22 cellular contexts compared by ENCODE assay signal in genomic region chr5:56580864-56581263, GRCh38.
DNase-seq lines count a peak whose midpoint lies in the region; ATAC-seq and TF ChIP-seq lines count a peak whose summit lies in the region.
"Had no signal": no experiment of that assay in that cellular context is flagged by ENCODE, and none has a peak within 500 bp of the region (broad histone marks: within the 10 kb centered on the region; RNA-seq: fewer than 3 reads in every experiment).

No MANE protein-coding gene starts in this region.

- DNase-seq in memory B cell (ENCODE audit: low spot score in 2 of 2) (no peak), endothelial cell (ENCODE audit: low spot score) (no peak), germinal center (ENCODE audit: low spot score) (no peak)
- DNase-seq: AML-193, DMS53, GDM1, KBM-7, MM.1S, NCI-H1105, NCI-H1694 treated with DMSO at 0.1 percent for 48 hours, NCI-H446 treated with DMSO at 0.1 percent for 48 hours, NCI-H526 treated with DMSO at 0.1 percent for 48 hours, SIG-M5 had no signal

- H3K36me3 ChIP-seq in BLaER1 (no peaks in the 10 kb centered on the region), OCI-LY3 (replicated peaks; ENCODE audit: low read depth, low read length) (no peaks in the 10 kb centered on the region)

- H3K36me3 Mint-ChIP-seq in memory B cell: peaks cover 4% of the 10 kb centered on the region
- H3K36me3 Mint-ChIP-seq in endothelial cell (ENCODE audit: low read depth, unreplicated experiment): no peaks in the 10 kb centered on the region

- no peaks in the 10 kb centered on the region for H3K27me3 Mint-ChIP-seq in memory B cell
- no peaks in the 10 kb centered on the region for H3K27me3 Mint-ChIP-seq in endothelial cell (ENCODE audit: unreplicated experiment)

- H3K27me3 ChIP-seq in BLaER1 (no peaks in the 10 kb centered on the region), OCI-LY3 (ENCODE audit: low read depth, low read length) (no peaks in the 10 kb centered on the region)

- H3K9ac ChIP-seq in BLaER1 (no peak overlapping the region), OCI-LY3 (ENCODE audit: low read length) (no peak overlapping the region)

- H3K4me3 Mint-ChIP-seq in memory B cell (no peak overlapping the region), endothelial cell (ENCODE audit: unreplicated experiment) (no peak overlapping the region)
- H3K4me3 Mint-ChIP-seq: T-helper 2 cell treated with Interferon-gamma antibody and Interleukin-4, amounts not matched to agents 5 μg/mL and 100 μg/mL, for 36 hours had no signal

- TF ChIP-seq CTCF in OCI-LY3 (IDR thresholded peaks at IDR 0.05; ENCODE audit: low read depth, low read length): no peak
- TF ChIP-seq CTCF in endothelial cell (IDR thresholded peaks at IDR 0.05; ENCODE audit: unreplicated experiment): no peak

- no peaks in the 10 kb centered on the region for H4K20me1 ChIP-seq in BLaER1
- H4K20me1 ChIP-seq in OCI-LY3 (ENCODE audit: insufficient read depth, low read length): no peaks in the 10 kb centered on the region

- H3K27ac Mint-ChIP-seq in memory B cell (peak overlapping the region; percentile 1), endothelial cell (ENCODE audit: unreplicated experiment) (no peak overlapping the region)
- H3K27ac Mint-ChIP-seq: T-helper 2 cell treated with Interferon-gamma antibody and Interleukin-4, amounts not matched to agents 5 μg/mL and 100 μg/mL, for 36 hours had no signal

- ATAC-seq in GM19324 (IDR thresholded peaks at IDR 0.05; ENCODE audit: low FRiP score, unreplicated experiment) (peak; percentile 48), memory B cell (ENCODE audit: low read depth) (peak; percentile 60), HG03469 (IDR thresholded peaks at IDR 0.05; ENCODE audit: unreplicated experiment) (no peak), esophagus mucosa (no peak)
- ATAC-seq: HepG2, SK-N-SH treated with all-trans-retinoic acid at 6 μM for 48 hours had no signal

- H3K4me2 ChIP-seq in BLaER1 (peak overlapping the region; percentile 11; the same call in 1 of the 2 replicates), OCI-LY3 (ENCODE audit: low read length) (peak overlapping the region; percentile 28)

- peaks cover 46% of the 10 kb centered on the region for H3K4me1 ChIP-seq in BLaER1
- peaks cover 14% of the 10 kb centered on the region for H3K4me1 ChIP-seq in OCI-LY3 (ENCODE audit: low read length)

- H3K9me3 Mint-ChIP-seq in memory B cell (no peaks in the 10 kb centered on the region), endothelial cell (ENCODE audit: unreplicated experiment) (no peaks in the 10 kb centered on the region)

- H3K4me3 ChIP-seq in BLaER1: no peak overlapping the region
- H3K4me3 ChIP-seq in OCI-LY3 (ENCODE audit: low read length): no peak overlapping the region

- peaks cover 30% of the 10 kb centered on the region for H3K9me3 ChIP-seq in BLaER1
- no peaks in the 10 kb centered on the region for H3K9me3 ChIP-seq in OCI-LY3 (ENCODE audit: insufficient read depth, low read length)

- H3K27ac ChIP-seq in BLaER1: no peak overlapping the region; the same call in 1 of the 2 replicates
- H3K27ac ChIP-seq in OCI-LY3 (ENCODE audit: low read length): no peak overlapping the region
- H3K27ac ChIP-seq: HL-60 had no signal

- H3K4me1 Mint-ChIP-seq in memory B cell (peaks cover 18% of the 10 kb centered on the region), endothelial cell (ENCODE audit: unreplicated experiment) (peaks cover 6% of the 10 kb centered on the region)

- no peak overlapping the region for H2AFZ ChIP-seq in OCI-LY3 (ENCODE audit: low read depth, low read length)

- H3K79me2 ChIP-seq in OCI-LY3 (ENCODE audit: low read length): no peaks in the 10 kb centered on the region

Comparison
In these comparisons a context has a peak if more than half of its experiments do, and no peak if none do; other contexts are left out.
1. ATAC-seq: peak in GM19324 (single experiment) and memory B cell (single experiment); none in HG03469 (single experiment) and esophagus mucosa (single experiment).